18 cellular contexts compared by ENCODE assay signal in the genomic region with DNA sequence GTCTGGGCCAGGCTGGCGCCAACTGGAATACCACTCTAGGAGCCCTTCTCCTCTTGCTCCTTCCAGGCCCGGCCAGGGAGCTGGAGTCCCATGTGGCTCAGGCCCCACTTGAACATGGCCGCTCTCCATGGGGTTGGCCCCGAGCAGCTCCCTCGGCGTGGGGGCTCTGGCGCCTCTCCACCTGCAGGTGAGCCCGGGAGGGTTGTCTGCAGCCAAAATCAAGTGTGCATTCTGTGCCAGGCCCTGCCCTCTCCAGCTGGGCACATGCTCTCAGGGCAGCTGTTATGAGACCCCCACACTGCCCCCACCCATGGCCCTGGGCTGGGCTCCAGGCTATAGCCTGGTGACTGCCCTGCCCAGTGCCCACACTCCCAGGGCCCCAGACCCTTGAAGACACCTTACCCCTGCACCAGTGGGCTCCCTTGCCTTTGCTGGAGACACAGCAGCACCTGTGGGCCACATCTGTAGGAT.
"Had no signal": no experiment of that assay in that cellular context is flagged by ENCODE, and none has a peak within 500 bp of the region (broad histone marks: within the 10 kb centered on the region; RNA-seq: fewer than 3 reads in every experiment).

No MANE protein-coding gene starts in this region.

- DNase-seq: activated CD4-positive, alpha-beta T cell treated with anti-CD3 and anti-CD28 coated beads, Interleukin-2, amount 50 U/mL, for 48 hours; activated naive CD4-positive, alpha-beta T cell; activated naive CD8-positive, alpha-beta T cell treated with anti-CD3 and anti-CD28 coated beads, Interleukin-2, amount 50 U/mL, for 24 hours; anterior cingulate cortex; central memory CD4-positive, alpha-beta T cell; esophagus squamous epithelium; heart right ventricle; kidney glomerular epithelial cell; left ventricle myocardium inferior; sigmoid colon; stimulated activated CD8-positive, alpha-beta memory T cell treated with anti-CD3 and anti-CD28 coated beads, Interleukin-4, amount 100 ng/mL, for 48 hours; stimulated activated naive CD4-positive, alpha-beta T cell; T-helper 2 cell; thyroid gland had no signal

- H3K9me3 ChIP-seq: esophagus squamous epithelium, heart right ventricle, left ventricle myocardium inferior, ovary, sigmoid colon, thyroid gland, vagina had no signal

- H3K4me3 Mint-ChIP-seq: activated naive CD8-positive, alpha-beta T cell treated with anti-CD3 and anti-CD28 coated beads, Interleukin-2, amount 50 U/mL, for 24 hours had no signal

- H3K4me3 ChIP-seq: esophagus squamous epithelium, heart right ventricle, left ventricle myocardium inferior, ovary, sigmoid colon, thyroid gland, vagina had no signal

- H3K27me3 ChIP-seq: esophagus squamous epithelium, heart right ventricle, ovary, sigmoid colon, thyroid gland, vagina had no signal

- H3K9me3 Mint-ChIP-seq: activated naive CD8-positive, alpha-beta T cell treated with anti-CD3 and anti-CD28 coated beads, Interleukin-2, amount 50 U/mL, for 24 hours had no signal

- H3K27me3 Mint-ChIP-seq: activated naive CD8-positive, alpha-beta T cell treated with anti-CD3 and anti-CD28 coated beads, Interleukin-2, amount 50 U/mL, for 24 hours had no signal

- H3K36me3 ChIP-seq: esophagus squamous epithelium, heart right ventricle, left ventricle myocardium inferior, ovary, sigmoid colon, thyroid gland, vagina had no signal

- H3K27ac Mint-ChIP-seq: activated naive CD8-positive, alpha-beta T cell treated with anti-CD3 and anti-CD28 coated beads, Interleukin-2, amount 50 U/mL, for 24 hours had no signal

- H3K36me3 Mint-ChIP-seq: brain had no signal

- H3K4me1 Mint-ChIP-seq: activated naive CD8-positive, alpha-beta T cell treated with anti-CD3 and anti-CD28 coated beads, Interleukin-2, amount 50 U/mL, for 24 hours had no signal

- H3K27ac ChIP-seq: esophagus squamous epithelium, heart right ventricle, left ventricle myocardium inferior, ovary, sigmoid colon, thyroid gland, vagina, VCaP had no signal

- ATAC-seq: activated naive CD8-positive, alpha-beta T cell treated with anti-CD3 and anti-CD28 coated beads, Interleukin-2, amount 50 U/mL, for 24 hours; heart right ventricle had no signal
